Comparison of ENCODE assay signal across 1 cellular context in the genomic region with DNA sequence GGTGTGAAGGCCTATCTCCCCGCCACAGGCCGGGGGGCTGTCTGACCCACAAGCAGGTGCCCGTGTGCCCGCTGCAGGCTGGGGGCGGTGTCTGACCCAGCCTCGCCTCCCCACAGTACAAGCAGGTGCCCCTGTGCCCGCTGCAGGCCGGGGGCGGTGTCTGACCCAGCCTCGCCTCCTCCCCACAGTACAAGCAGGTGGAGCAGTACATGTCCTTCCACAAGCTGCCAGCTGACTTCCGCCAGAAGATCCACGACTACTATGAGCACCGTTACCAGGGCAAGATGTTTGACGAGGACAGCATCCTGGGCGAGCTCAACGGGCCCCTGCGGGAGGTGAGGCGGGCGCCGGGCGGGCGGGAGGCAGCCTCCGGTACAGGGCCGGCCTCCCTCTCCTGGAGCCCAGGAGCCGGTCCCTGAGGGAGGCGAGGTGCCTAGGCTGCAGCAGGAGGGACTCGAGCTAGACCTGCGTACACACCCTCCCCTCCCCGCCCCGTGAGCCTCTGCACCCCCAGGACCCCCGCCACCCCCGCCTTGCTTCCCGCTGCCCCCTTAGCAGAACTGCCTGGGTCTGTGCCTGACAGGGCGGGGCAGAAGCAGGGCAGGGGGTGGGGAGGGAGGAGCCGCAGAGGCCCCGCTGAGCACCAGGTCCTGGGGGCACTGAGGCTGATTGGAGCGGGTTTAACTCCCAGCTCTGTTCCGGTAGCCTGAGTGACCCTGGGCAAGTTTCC.
TF ChIP-seq lines count a peak whose summit lies in the region.

No MANE protein-coding gene starts in this region.

TF ChIP-seq in GM23338, 12 proteins besides CTCF, POLR2A, EP300 and RAD21 (continued from another document):
- TF ChIP-seq ETS1 (IDR thresholded peaks at IDR 0.05) (no peak), ZNF331 (CRISPR knock-in tag; IDR thresholded peaks at IDR 0.05; ENCODE audit: low read depth) (no peak), EZH2phosphoT487 (IDR thresholded peaks at IDR 0.05; ENCODE audit: unreplicated experiment) (no peak)
